12 cellular contexts compared by ENCODE assay signal in genomic region chr1:115496904-115497527, GRCh38.
DNase-seq lines count a peak whose midpoint lies in the region; ATAC-seq, FAIRE-seq and TF ChIP-seq lines count a peak whose summit lies in the region.
"Had no signal": no experiment of that assay in that cellular context is flagged by ENCODE, and none has a peak within 500 bp of the region (broad histone marks: within the 10 kb centered on the region; RNA-seq: fewer than 3 reads in every experiment).

No MANE protein-coding gene starts in this region.

- TF ChIP-seq CTCF in osteoblast (IDR thresholded peaks at IDR 0.05; ENCODE audit: extremely low read depth, low read depth, low read length) = no peak
- no peak for TF ChIP-seq CTCF in vagina (IDR thresholded peaks at IDR 0.05)

- no peaks in the 10 kb centered on the region for H4K20me1 ChIP-seq in osteoblast (ENCODE audit: insufficient read depth, low read length)

- H3K36me3 ChIP-seq in osteoblast (ENCODE audit: insufficient read depth, low read length) (no peaks in the 10 kb centered on the region), vagina (no peaks in the 10 kb centered on the region)
- H3K36me3 ChIP-seq: WERI-Rb-1 had no signal

- no peaks in the 10 kb centered on the region for H3K79me2 ChIP-seq in osteoblast (ENCODE audit: insufficient read depth, low read length)

- ATAC-seq in esophagus mucosa (peak; percentile 41), GM21825 (IDR thresholded peaks at IDR 0.05; ENCODE audit: unreplicated experiment) (no peak)
- ATAC-seq: left cardiac atrium had no signal

- DNase-seq in ELR (ENCODE audit: low read depth) = peak; percentile 93
- DNase-seq in RCC 7860 (ENCODE audit: low spot score) = peak; percentile 95
- peak; percentile 65 for DNase-seq in osteoblast (ENCODE audit: insufficient read length, low spot score, missing footprints)
- DNase-seq in vagina (ENCODE audit: extremely low spot score in 2 of 2) = no peak
- DNase-seq in NCI-H1436 (lab: John Stamatoyannopoulos, UW) = no peak
- no peak for DNase-seq in amygdala (lab: John Stamatoyannopoulos, UW)
- DNase-seq: activated T-cell treated with anti-CD3 and anti-CD28 coated beads, Interleukin-2, amount 50 U/mL, for 1 hour; left cardiac atrium; NCI-H2171 treated with DMSO at 0.1 percent for 48 hours; WERI-Rb-1 had no signal

- H3K27ac ChIP-seq in osteoblast (ENCODE audit: low read depth, low read length) (peak overlapping the region; percentile 69), vagina (no peak overlapping the region)
- H3K27ac ChIP-seq: WERI-Rb-1 had no signal

- TF ChIP-seq POLR2A in vagina (IDR thresholded peaks at IDR 0.05) = no peak

- peaks cover 37% of the 10 kb centered on the region for H3K4me1 ChIP-seq in osteoblast (ENCODE audit: insufficient read depth, low read length)
- no peaks in the 10 kb centered on the region for H3K4me1 ChIP-seq in vagina

- peak overlapping the region; percentile 7 for H3K4me2 ChIP-seq in osteoblast (ENCODE audit: insufficient read depth, low read length)

- FAIRE-seq in RCC 7860 (lab: Jason Lieb, UNC) = peak; percentile 99

- no peak overlapping the region for H2AFZ ChIP-seq in osteoblast (ENCODE audit: low read length)

- H3K9me3 ChIP-seq in osteoblast (ENCODE audit: low read depth, low read length) = no peaks in the 10 kb centered on the region
- H3K9me3 ChIP-seq in vagina = no peaks in the 10 kb centered on the region

- H3K4me3 ChIP-seq in osteoblast (ENCODE audit: insufficient read depth, low read length) (no peak overlapping the region), vagina (no peak overlapping the region)

- H3K27me3 ChIP-seq in osteoblast (ENCODE audit: insufficient read depth, low read length) = no peaks in the 10 kb centered on the region
- no peaks in the 10 kb centered on the region for H3K27me3 ChIP-seq in vagina

- intact Hi-C loops in vagina (cut with DNase I) = no loop called here

Comparison
In these comparisons a context has a peak if more than half of its experiments do, and no peak if none do; other contexts are left out.
1. DNase-seq: peak in ELR (single experiment), RCC 7860 (single experiment) and osteoblast (single experiment); none in vagina (0 of 2), NCI-H1436 (single experiment) and amygdala (0 of 56).